Comparison of ENCODE assay signal across 1 cellular context in the genomic region with DNA sequence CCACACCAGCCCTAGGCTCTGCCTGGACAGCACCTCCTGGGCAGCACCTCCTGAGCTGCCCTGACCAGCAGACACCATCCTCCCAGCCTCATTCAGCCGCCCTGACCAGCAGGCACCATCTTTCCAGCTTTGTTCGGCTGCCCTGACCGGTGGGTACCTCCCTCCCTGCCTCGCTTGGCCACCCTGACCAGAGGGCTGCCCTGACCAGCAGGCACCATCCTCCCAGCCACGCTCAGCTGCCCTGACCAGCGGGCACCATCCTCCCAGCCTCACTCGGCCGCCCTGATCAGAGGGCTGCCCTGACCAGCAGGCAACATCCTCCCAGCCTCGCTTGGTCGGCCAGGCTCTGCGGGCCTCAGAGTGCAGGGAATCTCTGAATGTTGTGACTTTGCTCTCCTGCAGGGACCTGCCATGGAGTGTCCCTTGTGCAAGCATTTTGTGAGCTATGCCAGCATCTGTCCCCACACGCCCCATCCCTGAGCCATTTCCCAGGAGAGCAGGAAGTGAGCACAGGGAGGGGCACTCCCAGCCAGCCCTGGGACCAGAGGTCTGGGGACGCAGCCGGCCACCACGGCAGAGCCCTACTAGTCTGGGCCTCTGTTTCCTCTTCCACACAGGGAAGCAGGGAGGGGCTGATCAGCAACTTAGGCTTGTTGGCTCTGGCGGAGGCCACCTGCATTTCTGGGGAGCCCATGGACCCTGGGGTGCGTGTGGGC.
TF ChIP-seq lines count a peak whose summit lies in the region.

No MANE protein-coding gene starts in this region.

TF ChIP-seq in WTC11, 78 proteins besides CTCF, POLR2A, EP300 and RAD21 (continued from another document):
- TF ChIP-seq ESRRA (CRISPR knock-in tag; IDR thresholded peaks at IDR 0.05; ENCODE audit: borderline replicate concordance): no peak
- TF ChIP-seq ELF4 (CRISPR knock-in tag; IDR thresholded peaks at IDR 0.05; ENCODE audit: low read depth): no peak
- TF ChIP-seq ETV6 (CRISPR knock-in tag; IDR thresholded peaks at IDR 0.05): no peak
- TF ChIP-seq ATF1 (CRISPR knock-in tag; IDR thresholded peaks at IDR 0.05): no peak
- no peak for TF ChIP-seq MYBL2 (CRISPR knock-in tag; IDR thresholded peaks at IDR 0.05)
- TF ChIP-seq, protein P1, sequence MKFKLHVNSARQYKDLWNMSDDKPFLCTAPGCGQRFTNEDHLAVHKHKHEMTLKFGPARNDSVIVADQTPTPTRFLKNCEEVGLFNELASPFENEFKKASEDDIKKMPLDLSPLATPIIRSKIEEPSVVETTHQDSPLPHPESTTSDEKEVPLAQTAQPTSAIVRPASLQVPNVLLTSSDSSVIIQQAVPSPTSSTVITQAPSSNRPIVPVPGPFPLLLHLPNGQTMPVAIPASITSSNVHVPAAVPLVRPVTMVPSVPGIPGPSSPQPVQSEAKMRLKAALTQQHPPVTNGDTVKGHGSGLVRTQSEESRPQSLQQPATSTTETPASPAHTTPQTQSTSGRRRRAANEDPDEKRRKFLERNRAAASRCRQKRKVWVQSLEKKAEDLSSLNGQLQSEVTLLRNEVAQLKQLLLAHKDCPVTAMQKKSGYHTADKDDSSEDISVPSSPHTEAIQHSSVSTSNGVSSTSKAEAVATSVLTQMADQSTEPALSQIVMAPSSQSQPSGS (CRISPR knock-in tag; IDR thresholded peaks at IDR 0.05; ENCODE audit: borderline replicate concordance, low read depth): no peak
- TF ChIP-seq NFATC4 (CRISPR knock-in tag; IDR thresholded peaks at IDR 0.05): no peak
- no peak for TF ChIP-seq ZNF423 (CRISPR knock-in tag; IDR thresholded peaks at IDR 0.05)
- TF ChIP-seq FOXJ3 (CRISPR knock-in tag; IDR thresholded peaks at IDR 0.05; ENCODE audit: borderline replicate concordance): no peak
- no peak for TF ChIP-seq RELA (CRISPR knock-in tag; IDR thresholded peaks at IDR 0.05; ENCODE audit: borderline replicate concordance)
- no peak for TF ChIP-seq ZNF396 (CRISPR knock-in tag; IDR thresholded peaks at IDR 0.05; ENCODE audit: borderline replicate concordance)
- TF ChIP-seq, protein P2, sequence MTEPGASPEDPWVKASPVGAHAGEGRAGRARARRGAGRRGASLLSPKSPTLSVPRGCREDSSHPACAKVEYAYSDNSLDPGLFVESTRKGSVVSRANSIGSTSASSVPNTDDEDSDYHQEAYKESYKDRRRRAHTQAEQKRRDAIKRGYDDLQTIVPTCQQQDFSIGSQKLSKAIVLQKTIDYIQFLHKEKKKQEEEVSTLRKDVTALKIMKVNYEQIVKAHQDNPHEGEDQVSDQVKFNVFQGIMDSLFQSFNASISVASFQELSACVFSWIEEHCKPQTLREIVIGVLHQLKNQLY (CRISPR knock-in tag; IDR thresholded peaks at IDR 0.05): no peak
